In the genomic region with DNA sequence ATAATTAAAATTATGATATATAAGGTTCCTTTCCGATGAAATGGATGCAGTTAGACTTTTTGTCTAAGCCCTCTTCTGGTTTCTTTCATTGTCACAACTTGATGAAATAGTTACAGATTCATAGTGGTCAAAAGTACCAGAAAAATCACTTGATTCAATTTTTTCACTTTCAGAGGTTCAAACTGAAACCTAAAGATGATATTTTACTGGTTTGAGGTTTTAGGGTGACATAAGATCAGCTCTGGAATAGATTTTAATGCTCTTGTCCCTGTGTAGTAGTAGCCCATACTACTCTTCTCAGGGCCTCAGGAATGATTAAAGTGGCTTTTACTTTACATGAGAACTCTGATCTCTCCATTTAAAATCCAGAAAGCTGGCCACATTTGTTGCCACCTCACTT, we compare ENCODE assay signal across 10 cellular contexts.
"Had no signal": no experiment of that assay in that cellular context is flagged by ENCODE, and none has a peak within 500 bp of the region (broad histone marks: within the 10 kb centered on the region; RNA-seq: fewer than 3 reads in every experiment).

No MANE protein-coding gene starts in this region.

- H3K36me3 Mint-ChIP-seq: IgD-negative memory B cell had no signal

- H3K4me3 Mint-ChIP-seq: GM23338, H9, IgD-negative memory B cell had no signal

- H3K27me3 Mint-ChIP-seq: IgD-negative memory B cell had no signal

- H3K27ac Mint-ChIP-seq: GM23338, H9, IgD-negative memory B cell had no signal

- ATAC-seq: GM23338, HepG2 had no signal

- H3K4me1 Mint-ChIP-seq: GM23338, H9, IgD-negative memory B cell had no signal

- DNase-seq: H9, HCEC 1CT, KBM-7 had no signal

- H3K9me3 Mint-ChIP-seq: GM23338, H9 had no signal

- H3K4me3 ChIP-seq: GM23338 had no signal

- FAIRE-seq: H1, H54, HepG2 had no signal

- H3K4me2 ChIP-seq: GM23338, KMS-11 had no signal

- H3K27ac ChIP-seq: HL-60, KMS-11 had no signal

- H2AFZ ChIP-seq: GM23338 had no signal

- H3K9ac ChIP-seq: KMS-11 had no signal
